1 cellular context compared by ENCODE assay signal in the genomic region with DNA sequence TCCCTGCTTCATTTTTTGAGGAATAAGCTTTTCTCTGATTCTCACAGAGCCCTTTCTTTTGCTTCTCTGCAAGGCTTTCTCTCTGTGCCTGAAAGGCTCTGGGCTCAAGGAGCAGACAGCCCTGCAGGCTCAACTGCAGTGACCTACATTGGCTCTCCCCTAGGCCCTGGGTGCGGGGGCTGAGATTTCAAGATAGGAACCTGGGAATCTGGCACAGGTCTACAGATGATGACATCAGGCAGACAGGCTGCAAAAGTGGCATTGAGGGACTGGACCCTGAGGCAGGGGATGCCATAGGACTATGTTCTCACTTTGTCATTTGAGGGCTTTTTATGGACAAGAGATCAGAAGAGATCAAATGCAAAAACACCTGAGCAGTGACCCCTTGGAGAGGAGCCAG.
TF ChIP-seq lines count a peak whose summit lies in the region.

No MANE protein-coding gene starts in this region.

TF ChIP-seq in endothelial cell of umbilical vein, 7 proteins besides CTCF, POLR2A, EP300 and RAD21:
- TF ChIP-seq, protein P1, sequence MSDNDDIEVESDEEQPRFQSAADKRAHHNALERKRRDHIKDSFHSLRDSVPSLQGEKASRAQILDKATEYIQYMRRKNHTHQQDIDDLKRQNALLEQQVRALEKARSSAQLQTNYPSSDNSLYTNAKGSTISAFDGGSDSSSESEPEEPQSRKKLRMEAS (IDR thresholded peaks at IDR 0.05; ENCODE audit: insufficient read depth, insufficient read length) = no peak
- peak; percentile 34 for TF ChIP-seq GATA2 (IDR thresholded peaks at IDR 0.05; ENCODE audit: insufficient read depth, insufficient read length, low read depth, low read length)
TF ChIP-seq in endothelial cell of umbilical vein: peak in this region for 1.
